8 cellular contexts compared by ENCODE assay signal in genomic region chr12:40152783-40153383, GRCh38. TPM values are rescaled to one million over a fixed set of nuclear protein-coding genes. Genes with fewer than 3 reads are reported as not detected.
DNase-seq lines count a peak whose midpoint lies in the region; ATAC-seq and TF ChIP-seq lines count a peak whose summit lies in the region.

No MANE protein-coding gene starts in this region.

- intact Hi-C loops in right lobe of liver (cut with DNase I) = loop anchor here (10.0 kb wide), 1 partner anchor 162 kb away; no protein-coding TSS in a partner anchor

- no peak for TF ChIP-seq POLR2A in right lobe of liver (IDR thresholded peaks at IDR 0.05)

- H3K4me3 Mint-ChIP-seq in T-cell (no peak overlapping the region), chondrocyte (ENCODE audit: unreplicated experiment) (no peak overlapping the region)

- H3K9me3 Mint-ChIP-seq in T-cell = no peaks in the 10 kb centered on the region
- no peaks in the 10 kb centered on the region for H3K9me3 Mint-ChIP-seq in chondrocyte (ENCODE audit: low read depth)

- H3K27me3 Mint-ChIP-seq in T-cell = peaks cover 10 to 14% of the 10 kb centered on the region in 2 donors
- H3K27me3 Mint-ChIP-seq in chondrocyte (ENCODE audit: low read depth) = peaks cover 10% of the 10 kb centered on the region

- H3K27me3 ChIP-seq in right lobe of liver = no peaks in the 10 kb centered on the region

- CTCF ChIA-PET in T-cell (lab: Charles Lee) = no interaction called here

- no peak overlapping the region for H3K4me3 ChIP-seq in LNCaP clone FGC (ENCODE audit: low read depth, low read length)
- no peak overlapping the region for H3K4me3 ChIP-seq in right lobe of liver

- peak; percentile 1 for DNase-seq in NK-92 treated with Interleukin-12 subunit alpha and Interleukin-12 subunit beta, amount 100 ng/mL, for 24 hours (lab: John Stamatoyannopoulos, UW)
- DNase-seq in NK-92 (lab: John Stamatoyannopoulos, UW; ENCODE audit: unreplicated experiment) (no peak), LNCaP clone FGC (ENCODE audit: low read depth) (no peak), T-cell (peak in 20 of 34 experiments; percentile 7 to 42 (median 21)), chondrocyte (ENCODE audit: low spot score) (no peak), right lobe of liver (peak in 2 of 3 donors; percentile 39 to 60)
- DNase-seq in stimulated activated CD8-positive, alpha-beta memory T cell treated with anti-CD3 and anti-CD28 coated beads, Interleukin-4, amount 100 ng/mL, for 24 hours (ENCODE audit: low read depth) = peak; percentile 15

- POLR2A ChIA-PET in T-cell (lab: Charles Lee) = no interaction called here

- H3K36me3 ChIP-seq in right lobe of liver = no peaks in the 10 kb centered on the region

- H3K27ac Mint-ChIP-seq in T-cell (no peak overlapping the region), chondrocyte (ENCODE audit: unreplicated experiment) (no peak overlapping the region)

- no peaks in the 10 kb centered on the region for H3K9me3 ChIP-seq in right lobe of liver

- H3K4me1 Mint-ChIP-seq in T-cell = no peaks in the 10 kb centered on the region
- no peaks in the 10 kb centered on the region for H3K4me1 Mint-ChIP-seq in chondrocyte (ENCODE audit: low read depth)

- 17% methylated on average over 4 of the region's 4 CpGs for WGBS in right lobe of liver (ENCODE audit: insufficient coverage, low coverage, low lambda C conversion rate, missing lambda C conversion rate)

- H3K4me1 ChIP-seq in right lobe of liver = no peaks in the 10 kb centered on the region

- no peaks in the 10 kb centered on the region for H3K36me3 Mint-ChIP-seq in T-cell
- H3K36me3 Mint-ChIP-seq in chondrocyte (ENCODE audit: low read depth) = no peaks in the 10 kb centered on the region

- TF ChIP-seq CTCF in LNCaP clone FGC (IDR thresholded peaks at IDR 0.05; ENCODE audit: control insufficient read depth, extremely low read depth, insufficient read depth) (peak; percentile 76), chondrocyte (IDR thresholded peaks at IDR 0.05) (peak; percentile 97), right lobe of liver (IDR thresholded peaks at IDR 0.05) (peak; percentile 81 to 91 (median 91))

- peak in 2 of 4 experiments; percentile 46 to 50 for ATAC-seq in T-cell (replicated peaks in 1 of 4)
- peak; percentile 84 to 91 (median 86) for ATAC-seq in right lobe of liver
- ATAC-seq in GM18870 (IDR thresholded peaks at IDR 0.05; ENCODE audit: unreplicated experiment) = no peak

- no peak overlapping the region for H3K27ac ChIP-seq in right lobe of liver

RNA-seq across cellular contexts. Expression of gene SLC2A13, which starts 47.0 kb away (rescaled TPM):
- total RNA-seq in T-cell = 1 to 10 TPM; 4.2 to 6.0 (median 5.1) TPM
- total RNA-seq in chondrocyte = 12.3 to 14.6 TPM (median 14.4 TPM) in 3 replicates
- 10 to 100 TPM in 1 of 6 experiments, 1 to 10 TPM in 5; 5.2 to 11.7 (median 8.7) TPM for total RNA-seq in right lobe of liver

Comparison
In these comparisons a context has a peak if more than half of its experiments do, and no peak if none do; other contexts are left out.
1. DNase-seq: peak in NK-92 treated with Interleukin-12 subunit alpha and Interleukin-12 subunit beta, amount 100 ng/mL, for 24 hours (single experiment), T-cell (20 of 34), right lobe of liver (2 of 3) and stimulated activated CD8-positive, alpha-beta memory T cell treated with anti-CD3 and anti-CD28 coated beads, Interleukin-4, amount 100 ng/mL, for 24 hours (single experiment); none in NK-92 (single experiment), LNCaP clone FGC (single experiment) and chondrocyte (single experiment).
2. Peak in every context shown above with its lines, with median percentiles within 50 percentile points of each other: CTCF ChIP-seq.